ENCODE assay signal across 19 cellular contexts in the genomic region with DNA sequence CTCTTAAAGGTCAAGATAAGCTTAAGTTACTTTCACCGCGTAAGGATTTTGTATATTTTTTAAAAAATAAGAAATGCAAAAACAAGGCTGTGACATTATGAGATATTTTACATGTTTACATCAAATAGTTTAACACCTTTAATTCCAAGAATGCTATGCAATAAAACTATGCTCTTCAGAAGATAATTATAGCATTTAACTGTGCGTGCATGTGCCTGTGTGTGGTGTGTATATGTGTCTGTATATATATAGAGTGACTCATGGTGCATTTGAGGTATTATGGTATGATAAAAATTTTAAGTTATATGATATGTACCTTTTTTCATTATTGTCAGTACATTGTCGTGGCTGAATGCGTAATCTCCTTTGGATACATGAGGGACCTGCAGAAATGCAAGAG.
"Had no signal": no experiment of that assay in that cellular context is flagged by ENCODE, and none has a peak within 500 bp of the region (broad histone marks: within the 10 kb centered on the region; RNA-seq: fewer than 3 reads in every experiment).

No MANE protein-coding gene starts in this region.

- H3K27ac ChIP-seq: body of pancreas, epithelial cell of prostate, hepatocyte, suprapubic skin, tibial nerve had no signal

- H3K9me2 ChIP-seq: SK-N-SH had no signal

- H3K4me3 ChIP-seq: body of pancreas, dorsolateral prefrontal cortex, hepatocyte, stomach, suprapubic skin, tibial nerve had no signal

- H3K9ac ChIP-seq: SK-N-SH had no signal

- H3K9me3 ChIP-seq: body of pancreas, SK-N-SH, stomach, suprapubic skin, tibial nerve had no signal

- DNase-seq: activated CD4-positive, alpha-beta T cell treated with anti-CD3 and anti-CD28 coated beads, Interleukin-2, amount 10 ng/mL, durations not matched to agents 7 days and 5 days; activated gamma-delta T cell treated with Interleukin-2 at 50 U/mL for 16 hours; activated T-cell treated with anti-CD3 and anti-CD28 coated beads, Interleukin-2, amount 50 U/mL, for 1 hour; anterior cingulate cortex; body of pancreas; central memory CD4-positive, alpha-beta T cell; dorsolateral prefrontal cortex; effector memory CD8-positive, alpha-beta T cell; SK-N-SH; small intestine; stimulated activated CD4-positive, alpha-beta T cell treated with anti-CD3 and anti-CD28 coated beads, Interleukin-2, amount 100 ng/mL, for 24 hours; stomach had no signal

- H3K4me3 Mint-ChIP-seq: activated CD4-positive, alpha-beta T cell treated with anti-CD3 and anti-CD28 coated beads, Interleukin-2, amount 10 ng/mL, durations not matched to agents 7 days and 5 days; activated naive CD4-positive, alpha-beta T cell treated with anti-CD3 and anti-CD28 coated beads, Interleukin-2, amount 50 U/mL, for 24 hours; effector memory CD8-positive, alpha-beta T cell; neural crest cell; stimulated activated memory B cell treated with anti-CD40 and anti-IgM and Interleukin-4, amounts not matched to agents 10 μg/mL and 1 μg/mL and 100 μg/mL, for 72 hours had no signal

- H3K36me3 Mint-ChIP-seq: activated naive CD4-positive, alpha-beta T cell treated with anti-CD3 and anti-CD28 coated beads, Interleukin-2, amount 50 U/mL, for 24 hours; stimulated activated memory B cell treated with anti-CD40 and anti-IgM and Interleukin-4, amounts not matched to agents 10 μg/mL and 1 μg/mL and 100 μg/mL, for 72 hours had no signal

- H3K27me3 ChIP-seq: body of pancreas, dorsolateral prefrontal cortex, hepatocyte, stomach, suprapubic skin, tibial nerve had no signal

- H3K27ac Mint-ChIP-seq: activated CD4-positive, alpha-beta T cell treated with anti-CD3 and anti-CD28 coated beads, Interleukin-2, amount 10 ng/mL, durations not matched to agents 7 days and 5 days; activated naive CD4-positive, alpha-beta T cell treated with anti-CD3 and anti-CD28 coated beads, Interleukin-2, amount 50 U/mL, for 24 hours; effector memory CD8-positive, alpha-beta T cell; stimulated activated memory B cell treated with anti-CD40 and anti-IgM and Interleukin-4, amounts not matched to agents 10 μg/mL and 1 μg/mL and 100 μg/mL, for 72 hours had no signal

- ATAC-seq: body of pancreas; effector memory CD8-positive, alpha-beta T cell; stimulated activated memory B cell treated with anti-CD40 and anti-IgM and Interleukin-4, amounts not matched to agents 10 μg/mL and 1 μg/mL and 100 μg/mL, for 72 hours had no signal

- H3K36me3 ChIP-seq: stomach, suprapubic skin, tibial nerve had no signal

- H3K4me2 ChIP-seq: hepatocyte, SK-N-SH had no signal

- H2AFZ ChIP-seq: hepatocyte had no signal

- H3K4me1 Mint-ChIP-seq: activated CD4-positive, alpha-beta T cell treated with anti-CD3 and anti-CD28 coated beads, Interleukin-2, amount 10 ng/mL, durations not matched to agents 7 days and 5 days; activated naive CD4-positive, alpha-beta T cell treated with anti-CD3 and anti-CD28 coated beads, Interleukin-2, amount 50 U/mL, for 24 hours; stimulated activated memory B cell treated with anti-CD40 and anti-IgM and Interleukin-4, amounts not matched to agents 10 μg/mL and 1 μg/mL and 100 μg/mL, for 72 hours had no signal

- H3K79me2 ChIP-seq: hepatocyte had no signal

- H3K9me3 Mint-ChIP-seq: activated CD4-positive, alpha-beta T cell treated with anti-CD3 and anti-CD28 coated beads, Interleukin-2, amount 10 ng/mL, durations not matched to agents 7 days and 5 days; activated naive CD4-positive, alpha-beta T cell treated with anti-CD3 and anti-CD28 coated beads, Interleukin-2, amount 50 U/mL, for 24 hours; effector memory CD8-positive, alpha-beta T cell; neural crest cell; stimulated activated memory B cell treated with anti-CD40 and anti-IgM and Interleukin-4, amounts not matched to agents 10 μg/mL and 1 μg/mL and 100 μg/mL, for 72 hours had no signal

- H3K27me3 Mint-ChIP-seq: stimulated activated memory B cell treated with anti-CD40 and anti-IgM and Interleukin-4, amounts not matched to agents 10 μg/mL and 1 μg/mL and 100 μg/mL, for 72 hours had no signal
